13 cellular contexts compared by ENCODE assay signal in the genomic region with DNA sequence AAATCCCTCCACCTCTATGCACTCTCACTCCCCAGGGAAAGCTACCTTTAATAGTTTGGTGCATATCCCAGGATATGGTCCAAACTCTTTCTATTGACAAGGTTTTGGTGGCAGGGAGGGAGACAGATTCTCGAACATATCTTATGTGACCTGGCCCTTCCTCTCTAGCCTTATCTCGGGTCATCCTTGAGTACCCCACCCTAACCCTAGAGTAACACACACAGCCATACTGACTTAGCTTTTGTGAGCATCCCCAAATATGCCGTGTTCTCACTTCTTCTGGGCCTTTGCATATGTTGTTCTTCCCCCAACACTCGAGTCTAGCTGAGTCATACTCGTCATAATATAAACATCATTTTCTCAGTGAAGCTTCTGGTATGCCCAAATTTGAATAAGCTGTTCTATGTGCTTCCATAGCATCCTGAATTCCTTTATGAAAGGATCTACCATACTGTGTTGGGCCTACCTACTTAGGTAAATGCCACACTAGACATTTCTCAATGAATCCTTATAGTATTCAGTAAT. TPM values are rescaled to one million over a fixed set of nuclear protein-coding genes. Genes with fewer than 3 reads are reported as not detected.
DNase-seq lines count a peak whose midpoint lies in the region; ATAC-seq, FAIRE-seq and TF ChIP-seq lines count a peak whose summit lies in the region.
"Had no signal": no experiment of that assay in that cellular context is flagged by ENCODE, and none has a peak within 500 bp of the region (broad histone marks: within the 10 kb centered on the region; RNA-seq: fewer than 3 reads in every experiment).

No MANE protein-coding gene starts in this region.

- no peak overlapping the region for H3K4me3 Mint-ChIP-seq in stimulated activated memory B cell treated with anti-CD40 and anti-IgM and Interleukin-4, amounts not matched to agents 10 μg/mL and 1 μg/mL and 100 μg/mL, for 72 hours
- H3K4me3 Mint-ChIP-seq: activated naive CD8-positive, alpha-beta T cell treated with anti-CD3 and anti-CD28 coated beads, Interleukin-2, amount 50 U/mL, for 24 hours had no signal

- no peak overlapping the region for H3K27ac ChIP-seq in endothelial cell of umbilical vein (ENCODE audit: insufficient read depth, low read depth, low read length)
- H3K27ac ChIP-seq: dorsolateral prefrontal cortex had no signal

- H3K36me3 Mint-ChIP-seq in stimulated activated memory B cell treated with anti-CD40 and anti-IgM and Interleukin-4, amounts not matched to agents 10 μg/mL and 1 μg/mL and 100 μg/mL, for 72 hours = peaks cover 28% of the 10 kb centered on the region

- dilution Hi-C loops in endothelial cell of umbilical vein (cut with MboI; ENCODE audit: extremely low pct_ligation_motif_present, low sequenced_read_pairs) = no loop called here

- H3K4me1 ChIP-seq in endothelial cell of umbilical vein (ENCODE audit: control insufficient read depth, extremely low read depth, insufficient read depth, low read length) = peaks cover 4% of the 10 kb centered on the region

- no peak overlapping the region for H3K4me2 ChIP-seq in endothelial cell of umbilical vein (ENCODE audit: insufficient read depth, low read length)

- H3K4me3 ChIP-seq in endothelial cell of umbilical vein (replicated peaks in 1 of 3; ENCODE audit: insufficient read depth in 1 of 3, low read depth in 1 of 3, low read length in 3 of 3) = no peak overlapping the region
- H3K4me3 ChIP-seq: dorsolateral prefrontal cortex had no signal

- peak; percentile 79 for ATAC-seq in GM19351 (IDR thresholded peaks at IDR 0.05; ENCODE audit: unreplicated experiment)
- no peak for ATAC-seq in stimulated activated memory B cell treated with anti-CD40 and anti-IgM and Interleukin-4, amounts not matched to agents 10 μg/mL and 1 μg/mL and 100 μg/mL, for 72 hours
- ATAC-seq in HG03175 (IDR thresholded peaks at IDR 0.05; ENCODE audit: unreplicated experiment) = no peak
- no peak for ATAC-seq in GM21576 (IDR thresholded peaks at IDR 0.05; ENCODE audit: unreplicated experiment)
- ATAC-seq: activated naive CD8-positive, alpha-beta T cell treated with anti-CD3 and anti-CD28 coated beads, Interleukin-2, amount 50 U/mL, for 24 hours had no signal

- H3K4me1 Mint-ChIP-seq in stimulated activated memory B cell treated with anti-CD40 and anti-IgM and Interleukin-4, amounts not matched to agents 10 μg/mL and 1 μg/mL and 100 μg/mL, for 72 hours = peaks cover 40% of the 10 kb centered on the region

- H3K36me3 ChIP-seq in endothelial cell of umbilical vein (ENCODE audit: control insufficient read depth in 2 of 2, extremely low read depth in 1 of 2, insufficient read depth in 2 of 2, low read length in 2 of 2) = no peaks in the 10 kb centered on the region

- CTCF ChIA-PET in endothelial cell of umbilical vein (lab: Charles Lee) = interaction anchor here (1.2 kb wide), 1 partner anchor 23 kb away, joined by 3 read pairs; no protein-coding TSS in a partner anchor

- no peaks in the 10 kb centered on the region for H3K9me3 Mint-ChIP-seq in stimulated activated memory B cell treated with anti-CD40 and anti-IgM and Interleukin-4, amounts not matched to agents 10 μg/mL and 1 μg/mL and 100 μg/mL, for 72 hours
- H3K9me3 Mint-ChIP-seq: activated naive CD8-positive, alpha-beta T cell treated with anti-CD3 and anti-CD28 coated beads, Interleukin-2, amount 50 U/mL, for 24 hours had no signal

- H3K27me3 Mint-ChIP-seq in stimulated activated memory B cell treated with anti-CD40 and anti-IgM and Interleukin-4, amounts not matched to agents 10 μg/mL and 1 μg/mL and 100 μg/mL, for 72 hours = no peaks in the 10 kb centered on the region
- H3K27me3 Mint-ChIP-seq: activated naive CD8-positive, alpha-beta T cell treated with anti-CD3 and anti-CD28 coated beads, Interleukin-2, amount 50 U/mL, for 24 hours had no signal

- peak; percentile 48 for FAIRE-seq in endothelial cell of umbilical vein (lab: Jason Lieb, UNC)

- H3K9me3 ChIP-seq in endothelial cell of umbilical vein (replicated peaks; ENCODE audit: control insufficient read depth, insufficient read depth, low read length) = no peaks in the 10 kb centered on the region

- peak overlapping the region; percentile 29 for H3K27ac Mint-ChIP-seq in stimulated activated memory B cell treated with anti-CD40 and anti-IgM and Interleukin-4, amounts not matched to agents 10 μg/mL and 1 μg/mL and 100 μg/mL, for 72 hours
- H3K27ac Mint-ChIP-seq: activated naive CD8-positive, alpha-beta T cell treated with anti-CD3 and anti-CD28 coated beads, Interleukin-2, amount 50 U/mL, for 24 hours had no signal

- H2AFZ ChIP-seq in endothelial cell of umbilical vein (ENCODE audit: low read depth, low read length) = no peak overlapping the region

- no peaks in the 10 kb centered on the region for H3K27me3 ChIP-seq in endothelial cell of umbilical vein (ENCODE audit: control insufficient read depth in 2 of 2, insufficient read depth in 2 of 2, low read length in 2 of 2)
- H3K27me3 ChIP-seq: dorsolateral prefrontal cortex had no signal

- DNase-seq in M059J (ENCODE audit: low read depth) (peak; percentile 47), endothelial cell of umbilical vein (ENCODE audit: low read depth, low spot score) (no peak), dermis blood vessel endothelial cell (no peak)
- DNase-seq: activated naive CD8-positive, alpha-beta T cell treated with anti-CD3 and anti-CD28 coated beads, Interleukin-2, amount 50 U/mL, for 24 hours; dorsolateral prefrontal cortex; foreskin melanocyte; KG1; NCI-H2081; retina had no signal

- no peaks in the 10 kb centered on the region for H3K9me1 ChIP-seq in endothelial cell of umbilical vein (replicated peaks; ENCODE audit: control insufficient read depth, extremely low read depth, insufficient read depth, low read length)

- TF ChIP-seq POLR2A in endothelial cell of umbilical vein (IDR thresholded peaks at IDR 0.05; ENCODE audit: low read depth, low read length) = no peak

- no peak overlapping the region for H3K9ac ChIP-seq in endothelial cell of umbilical vein (replicated peaks; ENCODE audit: extremely low read depth, insufficient read depth, low read length)

- peaks cover 90% of the 10 kb centered on the region for H3K79me2 ChIP-seq in endothelial cell of umbilical vein (ENCODE audit: control insufficient read depth, insufficient read depth, low read length)

- POLR2A ChIA-PET in endothelial cell of umbilical vein (lab: Charles Lee) = no interaction called here

- H4K20me1 ChIP-seq in endothelial cell of umbilical vein (replicated peaks; ENCODE audit: control insufficient read depth, extremely low read depth, insufficient read depth, low read length) = no peaks in the 10 kb centered on the region

- BruUV-seq in endothelial cell of umbilical vein (replicated peaks; lab: Mats Ljungman, UMichigan) = no TSS peak

- TF ChIP-seq CTCF in endothelial cell of umbilical vein (IDR thresholded peaks at IDR 0.05; ENCODE audit: extremely low read depth in 1 of 2, insufficient read depth in 1 of 2, low read depth in 1 of 2, low read length in 2 of 2) = no peak

- intact Hi-C loops in endothelial cell of umbilical vein (cut with micrococcal nuclease) = no loop called here

TF ChIP-seq in endothelial cell of umbilical vein, 7 proteins besides CTCF, POLR2A, EP300 and RAD21:
- TF ChIP-seq FOS (IDR thresholded peaks at IDR 0.05; ENCODE audit: borderline replicate concordance, insufficient read depth, low read length) (peak; percentile 16), MYC (IDR thresholded peaks at IDR 0.05; ENCODE audit: low read depth, low read length) (no peak)

RNA-seq across cellular contexts. Expression of a gene that starts 7.9 kb away (rescaled TPM):
- total RNA-seq in M059J (2014; rRNA removed; shearing (Covaris generic)) = 52.7 and 59.4 TPM in 2 replicates
- 55.7 and 66.8 TPM in 2 replicates for total RNA-seq in endothelial cell of umbilical vein
- polyA plus RNA-seq in endothelial cell of umbilical vein = 59.5 and 60.7 TPM in 2 replicates
- polyA plus RNA-seq in endothelial cell of umbilical vein (2011; cell fraction: cytosol; rRNA removed) = 43.4 and 50.2 TPM in 2 replicates
- 191 and 213 TPM in 2 replicates for polyA plus RNA-seq in endothelial cell of umbilical vein (2011; cell fraction: nucleus; rRNA removed)
- polyA plus RNA-seq in endothelial cell of umbilical vein (2012) = 38.7 and 38.9 TPM in 2 replicates
- polyA minus RNA-seq in endothelial cell of umbilical vein = 174 and 177 TPM in 2 replicates
- polyA minus RNA-seq in endothelial cell of umbilical vein (2011; cell fraction: cytosol; rRNA and poly(A)+ RNA removed) = 32.1 TPM
- 228 and 293 TPM in 2 replicates for polyA minus RNA-seq in endothelial cell of umbilical vein (2011; cell fraction: nucleus; rRNA and poly(A)+ RNA removed)
- 79.9 and 89.3 TPM in 2 replicates for total RNA-seq in dermis blood vessel endothelial cell

RNA-seq across cellular contexts. Expression of a gene that starts 54.9 kb away (rescaled TPM):
- total RNA-seq in M059J (2014; rRNA removed; shearing (Covaris generic)) = 88.0 and 119 TPM in 2 replicates
- total RNA-seq in endothelial cell of umbilical vein (102 and 103 TPM in 2 replicates), dermis blood vessel endothelial cell (86.8 and 118 TPM in 2 replicates)
- 19.7 and 26.5 TPM in 2 replicates for polyA plus RNA-seq in endothelial cell of umbilical vein
- polyA plus RNA-seq in endothelial cell of umbilical vein (2011; cell fraction: cytosol; rRNA removed) = 36.1 and 38.5 TPM in 2 replicates
- polyA plus RNA-seq in endothelial cell of umbilical vein (2011; cell fraction: nucleus; rRNA removed) = 36.0 and 48.8 TPM in 2 replicates
- 69.8 and 93.7 TPM in 2 replicates for polyA plus RNA-seq in endothelial cell of umbilical vein (2012)
- 58.7 and 71.6 TPM in 2 replicates for polyA minus RNA-seq in endothelial cell of umbilical vein
- polyA minus RNA-seq in endothelial cell of umbilical vein (2011; cell fraction: cytosol; rRNA and poly(A)+ RNA removed) = 47.6 TPM
- 35.7 and 51.7 TPM in 2 replicates for polyA minus RNA-seq in endothelial cell of umbilical vein (2011; cell fraction: nucleus; rRNA and poly(A)+ RNA removed)
